19 cellular contexts compared by ENCODE assay signal in genomic region chr20:46735436-46735835, GRCh38. TPM values are rescaled to one million over a fixed set of nuclear protein-coding genes. Genes with fewer than 3 reads are reported as not detected.
"Had no signal": no experiment of that assay in that cellular context is flagged by ENCODE, and none has a peak within 500 bp of the region (broad histone marks: within the 10 kb centered on the region; RNA-seq: fewer than 3 reads in every experiment).

No MANE protein-coding gene starts in this region.

- H3K9me3 ChIP-seq: psoas muscle, right lobe of liver, stomach, thoracic aorta, transverse colon had no signal

- H3K27me3 ChIP-seq: hepatocyte, right lobe of liver, transverse colon had no signal

- H3K27ac ChIP-seq: coronary artery, hepatocyte, psoas muscle, right lobe of liver, stomach, thoracic aorta, transverse colon had no signal

- H3K4me2 ChIP-seq: hepatocyte had no signal

- DNase-seq: effector CD4-positive, alpha-beta T cell; endodermal cell; erythroblast; foreskin melanocyte; head of caudate nucleus; left colon; left ventricle myocardium superior; naive thymus-derived CD4-positive, alpha-beta T cell; nephron progenitor cell; psoas muscle; retina; right lobe of liver; stimulated activated naive CD4-positive, alpha-beta T cell; stomach; substantia nigra; transverse colon had no signal

- H3K36me3 ChIP-seq: transverse colon had no signal

- H3K4me3 ChIP-seq: coronary artery, hepatocyte, psoas muscle, right lobe of liver, stomach, thoracic aorta, transverse colon had no signal

- ATAC-seq: left colon; left ventricle myocardium superior; naive thymus-derived CD4-positive, alpha-beta T cell; psoas muscle had no signal

- H2AFZ ChIP-seq: hepatocyte had no signal

- H3K4me1 ChIP-seq: psoas muscle, transverse colon had no signal

RNA-seq across cellular contexts. Expression of gene SLC2A10, which starts 26.0 kb away (rescaled TPM):
- polyA plus RNA-seq: naive thymus-derived CD4-positive, alpha-beta T cell had no signal
